In genomic region chr20:34109442-34109841, GRCh38 we compare ENCODE assay signal across 11 cellular contexts. TPM values are rescaled to one million over a fixed set of nuclear protein-coding genes. Genes with fewer than 3 reads are reported as not detected.
DNase-seq lines count a peak whose midpoint lies in the region; ATAC-seq, FAIRE-seq and TF ChIP-seq lines count a peak whose summit lies in the region.
"Had no signal": no experiment of that assay in that cellular context is flagged by ENCODE, and none has a peak within 500 bp of the region (broad histone marks: within the 10 kb centered on the region; RNA-seq: fewer than 3 reads in every experiment).

No MANE protein-coding gene starts in this region.

- H2AFZ ChIP-seq in DND-41 (ENCODE audit: low read depth, low read length) (no peak overlapping the region), hepatocyte (no peak overlapping the region)

- CTCF ChIA-PET in A549 (lab: Yijun Ruan, JAX), result interaction anchor here (1.8 kb wide), 1 partner anchor 20 kb away, joined by 8 read pairs; no protein-coding TSS in a partner anchor
- CTCF ChIA-PET in activated CD4-positive, alpha-beta memory T cell treated with anti-CD3 and anti-CD28 coated beads for 36 hours (lab: Charles Lee), result interaction anchor here (0.6 to 1.3 kb wide), 2 partner anchors 195 to 705 kb away, joined by 3 to 4 read pairs; no protein-coding TSS in a partner anchor

- POLR2A ChIA-PET in A549 (lab: Yijun Ruan, JAX), result no interaction called here
- POLR2A ChIA-PET in activated CD4-positive, alpha-beta memory T cell treated with anti-CD3 and anti-CD28 coated beads for 36 hours (lab: Charles Lee), result interaction anchor here (1.0 to 1.5 kb wide), 3 partner anchors 12 to 294 kb away, joined by 3 to 4 read pairs (median 4); no protein-coding TSS in a partner anchor

- 90% methylated on average over 6 of the region's 6 CpGs for WGBS in A549 (ENCODE audit: missing lambda C conversion rate)
- WGBS in hepatocyte (ENCODE audit: low lambda C conversion rate, missing lambda C conversion rate), result 94% methylated on average over 6 of the region's 6 CpGs

- H3K4me1 ChIP-seq in A549, result peaks cover 41% of the 10 kb centered on the region; the same call in 2 of the 3 replicates
- peaks cover 63% of the 10 kb centered on the region for H3K4me1 ChIP-seq in DND-41 (ENCODE audit: insufficient read depth, low read length)
- H3K4me1 ChIP-seq in hepatocyte (ENCODE audit: insufficient read depth), result peaks cover 22% of the 10 kb centered on the region

- peaks cover 68% of the 10 kb centered on the region for H3K36me3 ChIP-seq in DND-41 (ENCODE audit: insufficient read depth, low read length)
- no peaks in the 10 kb centered on the region for H3K36me3 ChIP-seq in hepatocyte (replicated peaks; ENCODE audit: insufficient read depth, low read depth)

- H3K27ac ChIP-seq in A549 (no peak overlapping the region), DND-41 (ENCODE audit: low read length) (no peak overlapping the region), hepatocyte (no peak overlapping the region)

- no peak for TF ChIP-seq POLR2A in A549 (IDR thresholded peaks at IDR 0.05; ENCODE audit: low read length)

- H3K79me2 ChIP-seq in DND-41 (ENCODE audit: insufficient read depth, low read length) (peaks cover 76% of the 10 kb centered on the region), hepatocyte (peaks cover 74% of the 10 kb centered on the region)

- H3K4me1 Mint-ChIP-seq in activated CD4-positive, alpha-beta memory T cell treated with anti-CD3 and anti-CD28 coated beads for 36 hours (ENCODE audit: low read depth), result peaks cover 64% of the 10 kb centered on the region

- intact Hi-C loops in activated CD4-positive, alpha-beta memory T cell treated with anti-CD3 and anti-CD28 coated beads for 36 hours (cut with micrococcal nuclease), result no loop called here

- H3K4me2 ChIP-seq in A549, result peak overlapping the region; percentile 98
- peak overlapping the region; percentile 80 for H3K4me2 ChIP-seq in DND-41 (ENCODE audit: insufficient read depth, low read length)
- peak overlapping the region; percentile 78 for H3K4me2 ChIP-seq in hepatocyte

- TF ChIP-seq EP300 in A549 (IDR thresholded peaks at IDR 0.05), result no peak

- H3K36me3 Mint-ChIP-seq in activated CD4-positive, alpha-beta memory T cell treated with anti-CD3 and anti-CD28 coated beads for 36 hours, result peaks cover 54% of the 10 kb centered on the region

- no peaks in the 10 kb centered on the region for H3K27me3 Mint-ChIP-seq in activated CD4-positive, alpha-beta memory T cell treated with anti-CD3 and anti-CD28 coated beads for 36 hours

- peak overlapping the region; percentile 49 for H3K4me3 Mint-ChIP-seq in activated CD4-positive, alpha-beta memory T cell treated with anti-CD3 and anti-CD28 coated beads for 36 hours
- H3K4me3 Mint-ChIP-seq: CD14-positive monocyte had no signal

- DNase-seq in A549 (ENCODE audit: low read depth in 1 of 2, low spot score in 1 of 2), result no peak
- no peak for DNase-seq in DND-41
- DNase-seq in activated CD4-positive, alpha-beta memory T cell treated with anti-CD3 and anti-CD28 coated beads for 36 hours, result no peak
- no peak for DNase-seq in hepatocyte (ENCODE audit: low spot score)
- no peak for DNase-seq in NOMO-1 treated with dmso at 0.1 percent for 144 hours (lab: John Stamatoyannopoulos, UW; ENCODE audit: unreplicated experiment)
- DNase-seq in NCI-H510A (lab: John Stamatoyannopoulos, UW), result no peak
- DNase-seq in inferior parietal cortex (ENCODE audit: extremely low spot score), result no peak
- DNase-seq: GF-D8 had no signal

- TF ChIP-seq CTCF in A549 (IDR thresholded peaks at IDR 0.05), result no peak
- TF ChIP-seq CTCF in DND-41 (IDR thresholded peaks at IDR 0.05; ENCODE audit: borderline replicate concordance, extremely low read depth, low read length, poor library complexity, severe bottlenecking), result no peak
- TF ChIP-seq CTCF in hepatocyte (IDR thresholded peaks at IDR 0.05; ENCODE audit: poor library complexity), result no peak

- ATAC-seq in A549 (no peak), DND-41 (ENCODE audit: insufficient read depth, low read depth) (no peak), HG03159 (IDR thresholded peaks at IDR 0.05; ENCODE audit: unreplicated experiment) (no peak)

- no peaks in the 10 kb centered on the region for H3K27me3 ChIP-seq in DND-41 (ENCODE audit: insufficient read depth, low read length, poor library complexity)
- no peaks in the 10 kb centered on the region for H3K27me3 ChIP-seq in hepatocyte

- FAIRE-seq in A549 (lab: Jason Lieb, UNC), result no peak
- FAIRE-seq: colon had no signal

- H3K9me2 ChIP-seq in hepatocyte (replicated peaks; ENCODE audit: insufficient read depth), result no peaks in the 10 kb centered on the region

- H3K4me3 ChIP-seq in A549 (peak overlapping the region; percentile 80; the same call in 2 of the 3 replicates), DND-41 (ENCODE audit: low read depth in 1 of 2, low read length in 2 of 2) (peak overlapping the region in 1 of 2 experiments; percentile 61; a peak in 2 of 4 replicates), hepatocyte (no peak overlapping the region)

- peak overlapping the region; percentile 76 for H3K27ac Mint-ChIP-seq in activated CD4-positive, alpha-beta memory T cell treated with anti-CD3 and anti-CD28 coated beads for 36 hours

- H4K20me1 ChIP-seq in DND-41 (ENCODE audit: insufficient read depth, low read length), result peaks cover 68% of the 10 kb centered on the region
- peaks cover 68% of the 10 kb centered on the region for H4K20me1 ChIP-seq in hepatocyte (ENCODE audit: insufficient read depth, poor library complexity, severe bottlenecking)

- H3K9me3 Mint-ChIP-seq in activated CD4-positive, alpha-beta memory T cell treated with anti-CD3 and anti-CD28 coated beads for 36 hours, result no peaks in the 10 kb centered on the region
- H3K9me3 Mint-ChIP-seq: CD14-positive monocyte had no signal

- no peaks in the 10 kb centered on the region for H3K9me3 ChIP-seq in A549
- no peaks in the 10 kb centered on the region for H3K9me3 ChIP-seq in DND-41 (ENCODE audit: insufficient read depth, low read length, severe bottlenecking)
- H3K9me3 ChIP-seq in hepatocyte (ENCODE audit: low read depth), result no peaks in the 10 kb centered on the region

- TF ChIP-seq RAD21 in A549 (conservative IDR thresholded peaks at IDR 0.05 in 1 of 2, IDR thresholded peaks at IDR 0.05 in 1 of 2), result no peak

- H3K9ac ChIP-seq in DND-41 (ENCODE audit: low read depth, low read length), result peak overlapping the region; percentile 13; the same call in 1 of the 2 replicates

TF ChIP-seq in A549, 52 proteins besides CTCF, POLR2A, EP300 and RAD21:
- TF ChIP-seq HOXB5 (CRISPR knock-in tag; IDR thresholded peaks at IDR 0.05) (no peak), HDAC2 (IDR thresholded peaks at IDR 0.05) (no peak), EHMT2 (IDR thresholded peaks at IDR 0.05; ENCODE audit: low read depth) (no peak), TP53 (CRISPR knock-in tag; IDR thresholded peaks at IDR 0.05) (no peak), NPAS2 (CRISPR knock-in tag; IDR thresholded peaks at IDR 0.05; ENCODE audit: borderline replicate concordance) (no peak), CHD4 (IDR thresholded peaks at IDR 0.05; ENCODE audit: borderline replicate concordance) (no peak), USF2 (IDR thresholded peaks at IDR 0.05) (no peak), ZNF302 (CRISPR knock-in tag; IDR thresholded peaks at IDR 0.05) (no peak), MAFK (IDR thresholded peaks at IDR 0.05; ENCODE audit: partially characterized antibody) (no peak), EHF (CRISPR knock-in tag; IDR thresholded peaks at IDR 0.05) (no peak), HEYL (CRISPR knock-in tag; IDR thresholded peaks at IDR 0.05) (no peak), FOSB (CRISPR knock-in tag; IDR thresholded peaks at IDR 0.05) (no peak), CEBPB (IDR thresholded peaks at IDR 0.05) (no peak), BCL3 (IDR thresholded peaks at IDR 0.05) (no peak), BHLHE40 (IDR thresholded peaks at IDR 0.05; ENCODE audit: low read depth, low read length) (no peak), RNF2 (IDR thresholded peaks at IDR 0.05; ENCODE audit: borderline replicate concordance, low read depth) (no peak), MAX (IDR thresholded peaks at IDR 0.05) (no peak), RCOR1 (IDR thresholded peaks at IDR 0.05; ENCODE audit: low read depth, low read length) (no peak), KDM5A (IDR thresholded peaks at IDR 0.05) (no peak), FOSL2 (IDR thresholded peaks at IDR 0.05) (no peak), FOSL2 (CRISPR knock-in tag; IDR thresholded peaks at IDR 0.05) (no peak)

RNA-seq across cellular contexts. Expression of gene EIF2S2, which starts 2.6 kb away (rescaled TPM):
- polyA plus RNA-seq in A549 (2011; rRNA removed) (166 and 227 TPM in 2 replicates), A549 (2017; fragmentation: RNase III; extraction: RNeasy Plus Mini Kit Qiagen cat#74134 plus additional on column Dnase treatment) (149 to 174 TPM (median 150 TPM) in 3 replicates), hepatocyte (40.9 and 43.1 TPM in 2 replicates)
- polyA plus RNA-seq in A549 (2012; cell fraction: cytosol; rRNA removed), result 56.2 and 74.6 TPM in 2 replicates
- 16.2 and 22.6 TPM in 2 replicates for polyA plus RNA-seq in A549 (2012; cell fraction: nucleus; rRNA removed)
- 29.2 and 30.9 TPM in 2 replicates for polyA minus RNA-seq in A549 (2011; rRNA and poly(A)+ RNA removed)
- total RNA-seq in activated CD4-positive, alpha-beta memory T cell treated with anti-CD3 and anti-CD28 coated beads for 36 hours, result 100 to 1,000 TPM; 151 to 155 TPM
- 75.8 and 86.3 TPM in 2 replicates for total RNA-seq in hepatocyte
